7 cellular contexts compared by ENCODE assay signal in the genomic region with DNA sequence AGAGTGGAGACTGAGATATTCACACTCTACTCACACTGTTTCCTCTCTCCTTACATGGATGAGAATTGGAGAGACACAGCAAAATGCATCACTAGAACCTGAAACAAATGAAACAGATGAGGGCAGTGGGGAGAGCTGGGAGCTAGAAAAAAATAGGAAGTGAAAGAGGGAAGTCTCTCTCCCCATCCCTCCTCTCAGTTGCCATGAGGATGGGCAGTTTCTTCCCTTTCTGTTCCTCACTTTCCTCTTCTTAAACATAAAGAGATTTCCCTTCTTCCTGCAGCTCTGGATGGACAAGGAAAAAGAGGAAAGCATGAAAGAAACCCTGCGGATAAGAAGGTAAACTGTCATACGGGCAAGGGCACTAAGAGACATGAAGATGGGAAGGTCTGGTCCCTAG. TPM values are rescaled to one million over a fixed set of nuclear protein-coding genes. Genes with fewer than 3 reads are reported as not detected.
"Had no signal": no experiment of that assay in that cellular context is flagged by ENCODE, and none has a peak within 500 bp of the region (broad histone marks: within the 10 kb centered on the region; RNA-seq: fewer than 3 reads in every experiment).

No MANE protein-coding gene starts in this region.

RNA-seq across cellular contexts. Expression of gene CARMIL3, which starts 2.8 kb away (rescaled TPM):
- total RNA-seq: bronchial epithelial cell, dermis blood vessel endothelial cell had no signal

RNA-seq across cellular contexts. Expression of gene CPNE6, which starts 22.4 kb away (rescaled TPM):
- total RNA-seq: bronchial epithelial cell, dermis blood vessel endothelial cell, esophagus squamous epithelium, left lung, lower lobe of right lung, mononuclear cell, osteocyte had no signal
